ENCODE assay signal across 8 cellular contexts in genomic region chr1:151494741-151495281, GRCh38. TPM values are rescaled to one million over a fixed set of nuclear protein-coding genes. Genes with fewer than 3 reads are reported as not detected.
DNase-seq lines count a peak whose midpoint lies in the region; ATAC-seq, FAIRE-seq and TF ChIP-seq lines count a peak whose summit lies in the region.

No MANE protein-coding gene starts in this region.

- 0% methylated on average over 1 of the region's 1 CpG; no CpG with 5 or more reads in 1 of the 2 experiments for WGBS in H1 (ENCODE audit: extremely low coverage in 1 of 2, insufficient coverage in 1 of 2, insufficient read length in 1 of 2, insufficient replicate concordance in 2 of 2, low coverage in 1 of 2, low lambda C conversion rate in 2 of 2, missing lambda C conversion rate in 1 of 2), 2 experiments

- H3K4me1 ChIP-seq in H1 (replicated peaks in 1 of 4; ENCODE audit: control insufficient read depth in 3 of 4, insufficient read depth in 4 of 4, low read length in 3 of 4), result no peaks in the 10 kb centered on the region
- no peaks in the 10 kb centered on the region for H3K4me1 ChIP-seq in BE2C

- H3K27me3 ChIP-seq in H1 (replicated peaks in 1 of 4; ENCODE audit: control insufficient read depth in 3 of 4, extremely low read depth in 1 of 4, insufficient read depth in 3 of 4, low read length in 3 of 4) (no peaks in the 10 kb centered on the region), BE2C (no peaks in the 10 kb centered on the region)

- H4K8ac ChIP-seq in H1 (ENCODE audit: extremely low read depth, insufficient read depth, low read length), result no peak overlapping the region

- H3K9me3 ChIP-seq in H1 (ENCODE audit: insufficient read depth in 2 of 2, low read depth in 1 of 2, low read length in 1 of 2), result no peaks in the 10 kb centered on the region
- H3K9me3 ChIP-seq in BE2C, result no peaks in the 10 kb centered on the region

- no peaks in the 10 kb centered on the region for H3K23me2 ChIP-seq in H1 (ENCODE audit: low read depth, low read length)

- TF ChIP-seq EP300 in H1 (IDR thresholded peaks at IDR 0.05; ENCODE audit: borderline replicate concordance in 1 of 2, low read depth in 2 of 2, low read length in 2 of 2), result no peak

- H4K20me1 ChIP-seq in H1 (replicated peaks in 1 of 2; ENCODE audit: control insufficient read depth in 1 of 2, insufficient read depth in 2 of 2, low read length in 2 of 2), result no peaks in the 10 kb centered on the region

- no peaks in the 10 kb centered on the region for H3K79me1 ChIP-seq in H1 (ENCODE audit: low read depth, low read length)

- no peak for FAIRE-seq in GM12891 (lab: Jason Lieb, UNC)
- FAIRE-seq in H1 (lab: Jason Lieb, UNC), result no peak

- DNase-seq in GM12891 (ENCODE audit: insufficient read length, low spot score), result no peak
- DNase-seq in NCI-H1694 (lab: John Stamatoyannopoulos, UW), result peak; percentile 88
- DNase-seq in H1 (ENCODE audit: low read depth in 1 of 2, low spot score in 2 of 2), result no peak
- peak; percentile 94 for DNase-seq in retinal pigment epithelial cell (ENCODE audit: low read depth)
- no peak for DNase-seq in BE2C
- DNase-seq in activated CD4-positive, alpha-beta T cell treated with anti-CD3 and anti-CD28 coated beads for 48 hours, result no peak

- no peaks in the 10 kb centered on the region for H3K79me2 ChIP-seq in H1 (ENCODE audit: control insufficient read depth in 1 of 2, insufficient read depth in 2 of 2, low read length in 2 of 2)

- no peak overlapping the region for H3K23ac ChIP-seq in H1 (ENCODE audit: insufficient read length)

- H3K56ac ChIP-seq in H1 (replicated peaks; ENCODE audit: insufficient read length, low read depth, low read length), result no peak overlapping the region

- H3K4me3 ChIP-seq in H1 (ENCODE audit: extremely low read depth in 1 of 4, insufficient read depth in 2 of 4, low read depth in 3 of 4, low read length in 4 of 4) (no peak overlapping the region), retinal pigment epithelial cell (ENCODE audit: low read length) (no peak overlapping the region), BE2C (ENCODE audit: low read depth, low read length) (no peak overlapping the region)

- POLR2A ChIA-PET in H1 (lab: Charles Lee; ENCODE audit: partially characterized antibody), result interaction anchor here (0.7 to 1.3 kb wide), 5 partner anchors 14 to 46 kb away, joined by 3 to 4 read pairs (median 3); no protein-coding TSS in a partner anchor

- H2BK12ac ChIP-seq in H1 (ENCODE audit: low read depth, low read length), result no peak overlapping the region

- no peak overlapping the region for H3K14ac ChIP-seq in H1 (ENCODE audit: insufficient read length)

- no peak overlapping the region for H3K4me2 ChIP-seq in H1 (ENCODE audit: insufficient read depth in 1 of 2, low read depth in 2 of 2, low read length in 2 of 2)

- no peak overlapping the region for H2AK5ac ChIP-seq in H1 (ENCODE audit: low read depth, low read length)

- no peak overlapping the region for H3K9ac ChIP-seq in H1 (replicated peaks in 1 of 4; ENCODE audit: extremely low read depth in 1 of 4, low read depth in 3 of 4, low read length in 3 of 4)

- H2BK15ac ChIP-seq in H1 (ENCODE audit: low read length), result no peak overlapping the region

- CTCF ChIA-PET in H1 (lab: Charles Lee; ENCODE audit: partially characterized antibody), result interaction anchor here (1.3 kb wide), 1 partner anchor 11 kb away, joined by 5 read pairs; no protein-coding TSS in a partner anchor

- no peak overlapping the region for H2BK120ac ChIP-seq in H1 (replicated peaks; ENCODE audit: low read depth, low read length)

- no peak overlapping the region for H4K5ac ChIP-seq in H1 (ENCODE audit: insufficient read length, low read depth, low read length)

- H3K18ac ChIP-seq in H1 (ENCODE audit: extremely low read depth, low read length), result no peak overlapping the region

- no peak overlapping the region for H4K91ac ChIP-seq in H1 (replicated peaks; ENCODE audit: insufficient read length, low read length)

- H2BK5ac ChIP-seq in H1 (ENCODE audit: low read depth, low read length), result no peak overlapping the region

- no peak overlapping the region for H3K4ac ChIP-seq in H1 (replicated peaks; ENCODE audit: insufficient read length, low read depth, low read length)

- H3K27ac ChIP-seq in H1 (ENCODE audit: low read depth, low read length), result no peak overlapping the region

- H3K36me3 ChIP-seq in H1 (ENCODE audit: control insufficient read depth in 2 of 4, insufficient read depth in 4 of 4, low read length in 3 of 4), result no peaks in the 10 kb centered on the region
- no peaks in the 10 kb centered on the region for H3K36me3 ChIP-seq in BE2C

- no peak for ATAC-seq in GM18502 (IDR thresholded peaks at IDR 0.05; ENCODE audit: poor library complexity, unreplicated experiment)
- no peak for ATAC-seq in HG02938 (IDR thresholded peaks at IDR 0.05; ENCODE audit: unreplicated experiment)

- no peak overlapping the region for H2BK20ac ChIP-seq in H1 (ENCODE audit: low read length)

- TF ChIP-seq CTCF in H1 (IDR thresholded peaks at IDR 0.05; ENCODE audit: control extremely low read depth in 1 of 3, insufficient read depth in 1 of 3, low read depth in 1 of 3, low read length in 3 of 3) (no peak), retinal pigment epithelial cell (conservative IDR thresholded peaks at IDR 0.05; ENCODE audit: low read depth, low read length) (no peak), BE2C (IDR thresholded peaks at IDR 0.05; ENCODE audit: low read depth, low read length) (no peak)

- no peak for TF ChIP-seq RAD21 in H1 (IDR thresholded peaks at IDR 0.05 in 1 of 2, conservative IDR thresholded peaks at IDR 0.05 in 1 of 2; ENCODE audit: low read depth in 2 of 2, low read length in 2 of 2)

- TF ChIP-seq POLR2A in GM12891 (IDR thresholded peaks at IDR 0.05; ENCODE audit: low read depth, low read length) (no peak), H1 (IDR thresholded peaks at IDR 0.05; ENCODE audit: control extremely low read depth in 1 of 2, low read depth in 2 of 2, low read length in 2 of 2) (no peak)

- no peak overlapping the region for H2AFZ ChIP-seq in H1 (ENCODE audit: low read length)

TF ChIP-seq in GM12891, 5 proteins besides CTCF, POLR2A, EP300 and RAD21:
- no peak for TF ChIP-seq POU2F2 (IDR thresholded peaks at IDR 0.05; ENCODE audit: low read depth, low read length)
- TF ChIP-seq SPI1 (IDR thresholded peaks at IDR 0.05; ENCODE audit: low read depth, low read length), result 0 out of 2 replicates have a peak, but pooled peaks have one; percentile 5

TF ChIP-seq in H1, 55 proteins besides CTCF, POLR2A, EP300 and RAD21:
- TF ChIP-seq FOSL1 (IDR thresholded peaks at IDR 0.05; ENCODE audit: insufficient read depth, low read depth, low read length) (no peak), TEAD4 (IDR thresholded peaks at IDR 0.05; ENCODE audit: low read depth, low read length) (peak; percentile 47; the same call in 1 of the 2 replicates)
TF ChIP-seq in H1: peak in this region for 1.

RNA-seq across cellular contexts. Expression of gene CGN, which starts 16.4 kb away (rescaled TPM):
- 1.1 TPM for polyA plus RNA-seq in GM12891 (2012; ENCODE audit: low read depth, missing spikeins)
- total RNA-seq in H1 (2021; fragmentation: NEBNext Ultra II Directional; extraction: Animal tissue kit (Norgen Biotek cat#: 25700)), result 52.7 and 54.6 TPM in 2 replicates
- polyA plus RNA-seq in H1 (2011; rRNA removed), result 15.9 and 20.4 TPM in 2 replicates
- polyA plus RNA-seq in H1 (2011; cell fraction: cytosol; rRNA removed), result 15.1 TPM
- 98.4 TPM for polyA plus RNA-seq in H1 (2011; cell fraction: nucleus; rRNA removed)
- polyA plus RNA-seq in H1 (2012, experiment 1 of 2), result 47.3 to 55.8 TPM (median 50.2 TPM) in 4 replicates
- polyA plus RNA-seq in H1 (2012, experiment 2 of 2), result 15.9 TPM
- polyA plus RNA-seq in H1 (2013, experiment 1 of 2), result 59.6 TPM
- polyA plus RNA-seq in H1 (2013, experiment 2 of 2), result 59.3 TPM
- polyA minus RNA-seq in H1 (2011; rRNA and poly(A)+ RNA removed), result 29.1 and 30.2 TPM in 2 replicates
- 14.6 TPM for polyA minus RNA-seq in H1 (2011; cell fraction: cytosol; rRNA and poly(A)+ RNA removed)
- polyA minus RNA-seq in H1 (2011; cell fraction: nucleus; rRNA and poly(A)+ RNA removed), result 28.5 TPM
- 26.1 TPM for polyA plus RNA-seq in BE2C (2012; ENCODE audit: insufficient read depth, insufficient read length, low read depth)

RNA-seq across cellular contexts. Expression of gene POGZ, which starts 35.5 kb away (rescaled TPM):
- 20.4 TPM for polyA plus RNA-seq in GM12891 (2012; ENCODE audit: low read depth, missing spikeins)
- 105 and 109 TPM in 2 replicates for total RNA-seq in H1 (2021; fragmentation: NEBNext Ultra II Directional; extraction: Animal tissue kit (Norgen Biotek cat#: 25700))
- polyA plus RNA-seq in H1 (2011; rRNA removed), result 66.4 and 69.7 TPM in 2 replicates
- 46.1 TPM for polyA plus RNA-seq in H1 (2011; cell fraction: cytosol; rRNA removed)
- 145 TPM for polyA plus RNA-seq in H1 (2011; cell fraction: nucleus; rRNA removed)
- polyA plus RNA-seq in H1 (2012, experiment 1 of 2), result 55.6 to 61.6 TPM (median 57.5 TPM) in 4 replicates
- polyA plus RNA-seq in H1 (2012, experiment 2 of 2), result 9.3 TPM
- polyA plus RNA-seq in H1 (2013, experiment 1 of 2), result 52.3 TPM
- polyA plus RNA-seq in H1 (2013, experiment 2 of 2), result 40.6 TPM
- 183 and 207 TPM in 2 replicates for polyA minus RNA-seq in H1 (2011; rRNA and poly(A)+ RNA removed)
- polyA minus RNA-seq in H1 (2011; cell fraction: cytosol; rRNA and poly(A)+ RNA removed), result 75.4 TPM
- polyA minus RNA-seq in H1 (2011; cell fraction: nucleus; rRNA and poly(A)+ RNA removed), result 133 TPM
- 51.9 TPM for polyA plus RNA-seq in BE2C (2012; ENCODE audit: insufficient read depth, insufficient read length, low read depth)

RNA-seq across cellular contexts. Expression of gene TUFT1, which starts 45.3 kb away (rescaled TPM):
- 0.35 TPM for polyA plus RNA-seq in GM12891 (2012; ENCODE audit: low read depth, missing spikeins)
- 10.1 and 10.4 TPM in 2 replicates for total RNA-seq in H1 (2021; fragmentation: NEBNext Ultra II Directional; extraction: Animal tissue kit (Norgen Biotek cat#: 25700))
- 6.6 and 7.3 TPM in 2 replicates for polyA plus RNA-seq in H1 (2011; rRNA removed)
- 9.6 TPM for polyA plus RNA-seq in H1 (2011; cell fraction: cytosol; rRNA removed)
- 6.9 TPM for polyA plus RNA-seq in H1 (2011; cell fraction: nucleus; rRNA removed)
- 8.2 to 9.3 TPM (median 8.9 TPM) in 4 replicates for polyA plus RNA-seq in H1 (2012, experiment 1 of 2)
- polyA plus RNA-seq in H1 (2012, experiment 2 of 2), result 4.6 TPM
- 7.2 TPM for polyA plus RNA-seq in H1 (2013, experiment 1 of 2)
- 7.5 TPM for polyA plus RNA-seq in H1 (2013, experiment 2 of 2)
- 8.1 and 9.4 TPM in 2 replicates for polyA minus RNA-seq in H1 (2011; rRNA and poly(A)+ RNA removed)
- polyA minus RNA-seq in H1 (2011; cell fraction: cytosol; rRNA and poly(A)+ RNA removed), result 4.2 TPM
- 5.5 TPM for polyA minus RNA-seq in H1 (2011; cell fraction: nucleus; rRNA and poly(A)+ RNA removed)
- polyA plus RNA-seq in BE2C (2012; ENCODE audit: insufficient read depth, insufficient read length, low read depth), result 4.3 TPM

Comparison
In these comparisons a context has a peak if more than half of its experiments do, and no peak if none do; other contexts are left out.
1. DNase-seq: peak in NCI-H1694 (single experiment) and retinal pigment epithelial cell (single experiment); none in GM12891 (single experiment), H1 (0 of 2), BE2C (single experiment) and activated CD4-positive, alpha-beta T cell treated with anti-CD3 and anti-CD28 coated beads for 48 hours (single experiment).